22 cellular contexts compared by ENCODE assay signal in the genomic region with DNA sequence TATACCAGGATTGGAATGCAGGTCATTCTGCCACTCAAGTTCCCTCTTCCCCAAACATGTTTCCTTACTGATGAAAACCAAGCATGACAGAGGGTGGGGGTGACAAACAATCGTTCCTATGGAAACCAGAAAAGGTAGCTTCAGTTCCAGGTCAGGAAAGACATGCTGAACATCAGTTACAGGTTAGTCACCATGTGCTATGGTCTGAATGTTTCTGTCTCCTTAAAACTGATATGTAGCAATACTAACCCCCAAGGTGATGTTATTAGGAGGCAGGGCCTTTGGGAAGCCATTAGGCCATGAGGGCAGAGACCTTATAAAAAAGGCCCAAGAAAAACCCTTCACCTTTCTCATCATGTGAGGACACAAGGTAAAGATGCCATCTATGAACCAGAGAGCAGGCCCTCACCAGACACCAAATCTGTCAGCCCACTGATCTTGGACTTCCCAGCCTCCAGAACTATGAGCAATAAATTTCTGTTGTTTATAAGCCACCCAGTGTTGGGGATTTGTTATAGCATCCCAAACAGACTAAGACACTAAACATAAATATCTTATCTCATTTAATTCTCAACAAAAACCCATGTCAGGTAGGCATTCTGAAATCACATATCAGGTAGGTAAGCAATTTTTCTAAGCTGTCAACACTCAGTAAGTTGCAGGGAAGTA. TPM values are rescaled to one million over a fixed set of nuclear protein-coding genes. Genes with fewer than 3 reads are reported as not detected.
A peak's percentile ranks its signal among the peaks of the same experiment; 100 is the strongest.
DNase-seq lines count a peak whose midpoint lies in the region; ATAC-seq and TF ChIP-seq lines count a peak whose summit lies in the region.
"Had no signal": no experiment of that assay in that cellular context is flagged by ENCODE, and none has a peak within 500 bp of the region (broad histone marks: within the 10 kb centered on the region; RNA-seq: fewer than 3 reads in every experiment).

No MANE protein-coding gene starts in this region.

- no peak for DNase-seq in HFFc6
- DNase-seq in RWPE2 (ENCODE audit: low spot score), result no peak
- DNase-seq in epithelial cell of proximal tubule (ENCODE audit: low read depth), result no peak
- DNase-seq in type B pancreatic cell (ENCODE audit: extremely low spot score, unreplicated experiment), result no peak
- DNase-seq in iPS-NIHi11 (ENCODE audit: low spot score), result no peak
- no peak for DNase-seq in activated effector memory CD4-positive, alpha-beta T cell treated with Interleukin-2 at 50 U/mL for 16 hours
- DNase-seq in NOMO-1 treated with DMSO at 0.1 percent for 48 hours (lab: John Stamatoyannopoulos, UW; ENCODE audit: unreplicated experiment), result no peak
- DNase-seq: CD4-positive, alpha-beta T cell; COR-L47; GOT3; HCEC 1CT; Karpas-422; NCI-H1417 treated with DMSO at 0.1 percent for 48 hours; NCI-H187; NCI-H446; NCI-H526; OCI-M1; SHP77 had no signal

- H3K27ac ChIP-seq in RWPE2 (ENCODE audit: poor library complexity, severe bottlenecking), result peak overlapping the region; percentile 56
- H3K27ac ChIP-seq: BLaER1 had no signal

- H3K9me3 Mint-ChIP-seq in HFFc6 (no peaks in the 10 kb centered on the region), type B pancreatic cell (no peaks in the 10 kb centered on the region)
- H3K9me3 Mint-ChIP-seq: CD4-positive, alpha-beta T cell; IgD-negative memory B cell had no signal

- peaks cover 23% of the 10 kb centered on the region for H3K27me3 Mint-ChIP-seq in HFFc6 (ENCODE audit: insufficient read depth)
- no peaks in the 10 kb centered on the region for H3K27me3 Mint-ChIP-seq in type B pancreatic cell
- H3K27me3 Mint-ChIP-seq: IgD-negative memory B cell had no signal

- H3K36me3 ChIP-seq in RWPE2 (ENCODE audit: low read depth), result no peaks in the 10 kb centered on the region
- H3K36me3 ChIP-seq: BLaER1, MG63 had no signal

- no peaks in the 10 kb centered on the region for H3K9me3 ChIP-seq in RWPE2 (ENCODE audit: severe bottlenecking)
- H3K9me3 ChIP-seq: BLaER1 had no signal

- ATAC-seq in RWPE2 (ENCODE audit: low read depth), result no peak; the same call in 2 of the 3 replicates

- no peaks in the 10 kb centered on the region for H3K27me3 ChIP-seq in RWPE2 (ENCODE audit: insufficient read depth, poor library complexity, severe bottlenecking)
- H3K27me3 ChIP-seq: BLaER1, MG63 had no signal

- peaks cover 56% of the 10 kb centered on the region for H3K4me1 Mint-ChIP-seq in HFFc6 (ENCODE audit: low read depth)
- peaks cover 17% of the 10 kb centered on the region for H3K4me1 Mint-ChIP-seq in type B pancreatic cell (ENCODE audit: unreplicated experiment)
- H3K4me1 Mint-ChIP-seq: IgD-negative memory B cell had no signal

- H3K36me3 Mint-ChIP-seq in HFFc6 (ENCODE audit: low read depth) (no peaks in the 10 kb centered on the region), type B pancreatic cell (no peaks in the 10 kb centered on the region)
- H3K36me3 Mint-ChIP-seq: IgD-negative memory B cell had no signal

- peaks cover 29% of the 10 kb centered on the region for H3K4me1 ChIP-seq in RWPE2 (ENCODE audit: insufficient read depth, poor library complexity, severe bottlenecking)
- H3K4me1 ChIP-seq: BLaER1 had no signal

- peak; percentile 51 for TF ChIP-seq CTCF in HFFc6 (IDR thresholded peaks at IDR 0.05)
- peak; percentile 6 for TF ChIP-seq CTCF in RWPE2 (IDR thresholded peaks at IDR 0.05; ENCODE audit: poor library complexity, severe bottlenecking)
- peak; percentile 5 for TF ChIP-seq CTCF in epithelial cell of proximal tubule (conservative IDR thresholded peaks at IDR 0.05; ENCODE audit: low read depth, low read length)
- peak; percentile 18 for TF ChIP-seq CTCF in type B pancreatic cell (conservative IDR thresholded peaks at IDR 0.05)

- H3K27ac Mint-ChIP-seq in HFFc6 (no peak overlapping the region), type B pancreatic cell (no peak overlapping the region)
- H3K27ac Mint-ChIP-seq: CD4-positive, alpha-beta T cell; IgD-negative memory B cell had no signal

- H3K4me3 Mint-ChIP-seq in HFFc6 (no peak overlapping the region), type B pancreatic cell (no peak overlapping the region)
- H3K4me3 Mint-ChIP-seq: CD4-positive, alpha-beta T cell; IgD-negative memory B cell had no signal

- H3K4me3 ChIP-seq in RWPE2 (ENCODE audit: severe bottlenecking) (no peak overlapping the region), epithelial cell of proximal tubule (ENCODE audit: low read depth, low read length) (no peak overlapping the region)
- H3K4me3 ChIP-seq: BLaER1, MG63 had no signal

RNA-seq across cellular contexts. Expression of a gene that starts 15.7 kb away (rescaled TPM):
- 1 to 10 TPM in 2 of 6 experiments, under 1 TPM in 4; 0.43 to 1.7 (median 0.66) TPM for total RNA-seq in HFFc6 (2021; fragmentation: NEBNext Ultra II Directional; extraction: Animal tissue kit (Norgen Biotek cat#: 25700))
- total RNA-seq in epithelial cell of proximal tubule (12.0 and 16.3 TPM in 2 replicates), type B pancreatic cell (ENCODE audit: low replicate concordance) (11.2 and 20.8 TPM in 2 replicates)

RNA-seq across cellular contexts. Expression of a gene that starts 47.9 kb away (rescaled TPM):
- total RNA-seq in HFFc6 (2021; fragmentation: NEBNext Ultra II Directional; extraction: Animal tissue kit (Norgen Biotek cat#: 25700)), result not detected
- total RNA-seq in epithelial cell of proximal tubule (not detected in 2 replicates), type B pancreatic cell (ENCODE audit: low replicate concordance) (0.24 TPM in 1 of 2 replicates, not detected in the other)
- total RNA-seq: CD4-positive, alpha-beta T cell; G401 had no signal
